Comparison of ENCODE assay signal across 9 cellular contexts in genomic region chr6:133817460-133818047, GRCh38.
A peak's percentile ranks its signal among the peaks of the same experiment; 100 is the strongest.
DNase-seq lines count a peak whose midpoint lies in the region; ATAC-seq and TF ChIP-seq lines count a peak whose summit lies in the region.
"Had no signal": no experiment of that assay in that cellular context is flagged by ENCODE, and none has a peak within 500 bp of the region (broad histone marks: within the 10 kb centered on the region; RNA-seq: fewer than 3 reads in every experiment).

No MANE protein-coding gene starts in this region.

- H3F3A ChIP-seq in PC-3 (ENCODE audit: low read length, unreplicated experiment), result no peaks in the 10 kb centered on the region

- intact Hi-C loops in PC-3 (cut with micrococcal nuclease), result no loop called here
- intact Hi-C loops in ovary (cut with DNase I), result no loop called here

- H4K20me1 ChIP-seq in PC-3 (ENCODE audit: low read length), result no peaks in the 10 kb centered on the region

- ATAC-seq in GM21447 (IDR thresholded peaks at IDR 0.05; ENCODE audit: unreplicated experiment) (peak; percentile 72), PC-3 (no peak), HG02763 (IDR thresholded peaks at IDR 0.05; ENCODE audit: unreplicated experiment) (no peak)

- no peaks in the 10 kb centered on the region for H3K9me3 ChIP-seq in PC-3 (ENCODE audit: low read length)
- no peaks in the 10 kb centered on the region for H3K9me3 ChIP-seq in ovary

- H3K4me3 ChIP-seq in PC-3 (ENCODE audit: low read length) (no peak overlapping the region), brain microvascular endothelial cell (ENCODE audit: low read depth, low read length) (no peak overlapping the region), ovary (no peak overlapping the region)

- in situ Hi-C loops in brain microvascular endothelial cell (cut with HindIII; ENCODE audit: low pct_ligation_motif_present, low sequenced_read_pairs), result no loop called here

- CTCF ChIA-PET in PC-3 (lab: Charles Lee), result interaction anchor here (0.5 kb wide), 1 partner anchor 195 kb away, joined by 9 read pairs; no protein-coding TSS in a partner anchor

- TF ChIP-seq EP300 in ovary (IDR thresholded peaks at IDR 0.05), result no peak

- POLR2A ChIA-PET in PC-3 (lab: Charles Lee; ENCODE audit: unreplicated experiment), result no interaction called here

- no peaks in the 10 kb centered on the region for H3K36me3 ChIP-seq in PC-3 (ENCODE audit: low read depth, low read length)
- H3K36me3 ChIP-seq in brain microvascular endothelial cell (replicated peaks), result no peaks in the 10 kb centered on the region
- H3K36me3 ChIP-seq in ovary, result no peaks in the 10 kb centered on the region

- BruUV-seq in PC-3 (replicated peaks; lab: Mats Ljungman, UMichigan), result no TSS peak

- H3K4me2 ChIP-seq in PC-3 (ENCODE audit: low read length), result no peak overlapping the region

- no peak overlapping the region for H3K9ac ChIP-seq in PC-3 (ENCODE audit: low read length)

- H3K79me2 ChIP-seq in PC-3 (ENCODE audit: low read length), result no peaks in the 10 kb centered on the region

- TF ChIP-seq CTCF in PC-3 (conservative IDR thresholded peaks at IDR 0.05; ENCODE audit: low read depth, low read length) (peak; percentile 62), brain microvascular endothelial cell (IDR thresholded peaks at IDR 0.05; ENCODE audit: low read depth, low read length, missing control alignments) (peak; percentile 77), ovary (IDR thresholded peaks at IDR 0.05) (peak in 1 of 3 donors; percentile 18)

- H3K27me3 ChIP-seq in PC-3 (ENCODE audit: low read length), result no peaks in the 10 kb centered on the region
- H3K27me3 ChIP-seq in brain microvascular endothelial cell (replicated peaks), result no peaks in the 10 kb centered on the region
- H3K27me3 ChIP-seq in ovary, result no peaks in the 10 kb centered on the region

- H3K9me2 ChIP-seq in PC-3 (replicated peaks; ENCODE audit: low read length), result no peaks in the 10 kb centered on the region

- H3K27ac ChIP-seq in PC-3 (ENCODE audit: low read length), result no peak overlapping the region
- no peak overlapping the region for H3K27ac ChIP-seq in brain microvascular endothelial cell
- no peak overlapping the region for H3K27ac ChIP-seq in ovary
- H3K27ac ChIP-seq: epithelial cell of prostate had no signal

- no peak overlapping the region for H2AFZ ChIP-seq in PC-3 (ENCODE audit: low read length)

- DNase-seq in CD1c-positive myeloid dendritic cell (ENCODE audit: extremely low spot score) (peak; percentile 15), PC-3 (peak; percentile 16), brain microvascular endothelial cell (no peak), ovary (peak in 4 of 5 donors; percentile 34 to 47 (median 44)), NCI-H345 (lab: John Stamatoyannopoulos, UW) (no peak), SHP77 treated with DMSO at 0.1 percent for 48 hours (lab: John Stamatoyannopoulos, UW) (no peak)

- no peak for TF ChIP-seq POLR2A in ovary (IDR thresholded peaks at IDR 0.05)

- no peaks in the 10 kb centered on the region for H3K4me1 ChIP-seq in PC-3 (ENCODE audit: insufficient read depth, low read length)
- peaks cover 16% of the 10 kb centered on the region for H3K4me1 ChIP-seq in ovary (ENCODE audit: insufficient read depth)

- WGBS in ovary, 3 donors, result 88 to 92% (median 90%) methylated on average over 9 of the region's 9 CpGs

Comparison
In these comparisons a context has a peak if more than half of its experiments do, and no peak if none do; other contexts are left out.
1. DNase-seq: peak in CD1c-positive myeloid dendritic cell (single experiment), PC-3 (single experiment) and ovary (4 of 5); none in brain microvascular endothelial cell (single experiment), NCI-H345 (single experiment) and SHP77 treated with DMSO at 0.1 percent for 48 hours (single experiment).